ENCODE assay signal across 24 cellular contexts in genomic region chrX:22203186-22203585, GRCh38.
"Had no signal": no experiment of that assay in that cellular context is flagged by ENCODE, and none has a peak within 500 bp of the region (broad histone marks: within the 10 kb centered on the region; RNA-seq: fewer than 3 reads in every experiment).

No MANE protein-coding gene starts in this region.

- DNase-seq: effector memory CD8-positive, alpha-beta T cell; gastrocnemius medialis; heart right ventricle; hypothalamus; kidney glomerular epithelial cell; mammary epithelial cell; occipital lobe; pancreas; right cardiac atrium; spleen; stimulated activated CD4-positive, alpha-beta T cell treated with anti-CD3 and anti-CD28 coated beads, Interleukin-15, amount 100 ng/mL, for 24 hours; stimulated activated CD4-positive, alpha-beta T cell treated with anti-CD3 and anti-CD28 coated beads, Interleukin-1b, Interleukin-23, amount 100 ng/mL, for 48 hours; stimulated activated CD4-positive, alpha-beta T cell treated with anti-CD3 and anti-CD28 coated beads, Interleukin-4, amount 100 ng/mL, for 24 hours; tibial artery; upper lobe of left lung; uterus had no signal

- H2AFZ ChIP-seq: neural progenitor cell had no signal

- H3K36me3 ChIP-seq: esophagus muscularis mucosa, gastrocnemius medialis, heart right ventricle, neural progenitor cell, pancreas, spleen, tibial artery, upper lobe of left lung, uterus had no signal

- H3K4me1 Mint-ChIP-seq: neural progenitor cell; stimulated activated memory B cell treated with anti-CD40 and anti-IgM and Interleukin-4, amounts not matched to agents 10 μg/mL and 1 μg/mL and 100 μg/mL, for 72 hours had no signal

- H3K27me3 Mint-ChIP-seq: dendritic cell treated with granulocyte-macrophage colony-stimulating factor and Interleukin-4, amounts not matched to agents 40 ng/mL and 50 ng/mL, for 4 days; effector memory CD8-positive, alpha-beta T cell; progenitor cell of endocrine pancreas; stimulated activated memory B cell treated with anti-CD40 and anti-IgM and Interleukin-4, amounts not matched to agents 10 μg/mL and 1 μg/mL and 100 μg/mL, for 72 hours had no signal

- H3K4me2 ChIP-seq: neural progenitor cell had no signal

- H3K4me3 ChIP-seq: esophagus muscularis mucosa, gastrocnemius medialis, heart right ventricle, neural progenitor cell, pancreas, spleen, tibial artery, upper lobe of left lung, uterus had no signal

- H3K9me3 Mint-ChIP-seq: dendritic cell treated with granulocyte-macrophage colony-stimulating factor and Interleukin-4, amounts not matched to agents 40 ng/mL and 50 ng/mL, for 4 days; effector memory CD8-positive, alpha-beta T cell; natural killer cell treated with Interleukin-12 subunit alpha and Interleukin-12 subunit beta and Interleukin-15 and Interleukin-18, amount 100 ng/mL, for 72 hours; neural progenitor cell had no signal

- H3K4me1 ChIP-seq: esophagus muscularis mucosa, gastrocnemius medialis, heart right ventricle, neural progenitor cell, pancreas, spleen, tibial artery, upper lobe of left lung, uterus had no signal

- H3K27me3 ChIP-seq: esophagus muscularis mucosa, gastrocnemius medialis, neural progenitor cell, pancreas, spleen, tibial artery, upper lobe of left lung, uterus had no signal

- FAIRE-seq: pancreas had no signal

- H3K27ac Mint-ChIP-seq: dendritic cell treated with granulocyte-macrophage colony-stimulating factor and Interleukin-4, amounts not matched to agents 40 ng/mL and 50 ng/mL, for 4 days; effector memory CD8-positive, alpha-beta T cell; natural killer cell treated with Interleukin-12 subunit alpha and Interleukin-12 subunit beta and Interleukin-15 and Interleukin-18, amount 100 ng/mL, for 72 hours; neural progenitor cell; progenitor cell of endocrine pancreas; stimulated activated memory B cell treated with anti-CD40 and anti-IgM and Interleukin-4, amounts not matched to agents 10 μg/mL and 1 μg/mL and 100 μg/mL, for 72 hours; stimulated activated naive CD8-positive, alpha-beta T cell treated with anti-CD3 and anti-CD28 coated beads, Interleukin-15, Interleukin-2, amounts not matched to agents 100 ng/mL and 50 ng/mL, for 24 hours had no signal

- H3K9ac ChIP-seq: neural progenitor cell had no signal

- H3K36me3 Mint-ChIP-seq: natural killer cell treated with Interleukin-12 subunit alpha and Interleukin-12 subunit beta and Interleukin-15 and Interleukin-18, amount 100 ng/mL, for 72 hours; neural progenitor cell had no signal

- H3K4me3 Mint-ChIP-seq: dendritic cell treated with granulocyte-macrophage colony-stimulating factor and Interleukin-4, amounts not matched to agents 40 ng/mL and 50 ng/mL, for 4 days; effector memory CD8-positive, alpha-beta T cell; natural killer cell treated with Interleukin-12 subunit alpha and Interleukin-12 subunit beta and Interleukin-15 and Interleukin-18, amount 100 ng/mL, for 72 hours; neural progenitor cell; stimulated activated memory B cell treated with anti-CD40 and anti-IgM and Interleukin-4, amounts not matched to agents 10 μg/mL and 1 μg/mL and 100 μg/mL, for 72 hours; stimulated activated naive CD8-positive, alpha-beta T cell treated with anti-CD3 and anti-CD28 coated beads, Interleukin-15, Interleukin-2, amounts not matched to agents 100 ng/mL and 50 ng/mL, for 24 hours had no signal

- H3K27ac ChIP-seq: epithelial cell of prostate, esophagus muscularis mucosa, gastrocnemius medialis, heart right ventricle, neural progenitor cell, pancreas, spleen, tibial artery, upper lobe of left lung, uterus had no signal

- H3K9me3 ChIP-seq: esophagus muscularis mucosa, gastrocnemius medialis, heart right ventricle, pancreas, spleen, tibial artery, upper lobe of left lung, uterus had no signal
